Comparison of ENCODE assay signal across 18 cellular contexts in the genomic region with DNA sequence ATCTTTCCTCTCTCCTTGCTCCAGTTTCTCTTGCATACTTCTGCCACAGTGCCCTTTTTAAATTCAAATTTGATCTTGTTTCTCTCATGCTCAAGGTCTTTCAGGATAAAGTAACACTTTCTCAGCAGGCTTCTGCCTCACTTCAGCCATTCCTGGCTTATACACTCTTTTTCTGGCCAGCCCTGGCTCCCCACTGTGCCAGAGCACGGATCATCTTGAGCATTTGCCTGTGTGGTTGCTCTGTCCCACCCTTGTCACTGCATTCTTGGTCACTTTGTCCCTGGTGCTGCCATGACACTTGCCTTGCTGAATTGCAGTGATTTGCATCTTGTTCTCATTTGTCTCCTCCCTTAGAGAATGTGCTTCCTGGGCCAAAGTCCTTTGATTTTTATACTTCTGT.
DNase-seq lines count a peak whose midpoint lies in the region; ATAC-seq and TF ChIP-seq lines count a peak whose summit lies in the region.
"Had no signal": no experiment of that assay in that cellular context is flagged by ENCODE, and none has a peak within 500 bp of the region (broad histone marks: within the 10 kb centered on the region; RNA-seq: fewer than 3 reads in every experiment).

No MANE protein-coding gene starts in this region.

- no peaks in the 10 kb centered on the region for H3K9me2 ChIP-seq in GM23338 (ENCODE audit: insufficient read depth)

- H3K4me3 ChIP-seq in GM23338, result no peak overlapping the region
- H3K4me3 ChIP-seq in iPS-20b (ENCODE audit: low read length), result no peak overlapping the region
- H3K4me3 ChIP-seq in neuronal stem cell (ENCODE audit: low read length in 2 of 2), result no peak overlapping the region
- H3K4me3 ChIP-seq: BLaER1 treated with 17β-estradiol and CSF1 and Interleukin-3, amounts not matched to agents 10 nM and 100 nM; SJCRH30 had no signal

- H3K4me2 ChIP-seq in GM23338 (no peak overlapping the region), neuronal stem cell (ENCODE audit: insufficient read depth, low read length, poor library complexity, severe bottlenecking) (no peak overlapping the region)
- H3K4me2 ChIP-seq: BLaER1 treated with 17β-estradiol and CSF1 and Interleukin-3, amounts not matched to agents 10 nM and 100 nM had no signal

- no peak overlapping the region for H2BK15ac ChIP-seq in neuronal stem cell (ENCODE audit: low read length)

- no peaks in the 10 kb centered on the region for H3K79me1 ChIP-seq in neuronal stem cell (ENCODE audit: low read depth, low read length)

- no peak overlapping the region for H3K23ac ChIP-seq in neuronal stem cell (ENCODE audit: low read depth, low read length, poor library complexity)

- H3K18ac ChIP-seq in neuronal stem cell (ENCODE audit: low read length), result no peak overlapping the region

- H3K4me1 Mint-ChIP-seq in GM23338 (peaks cover 38% of the 10 kb centered on the region), WTC11 (peaks cover 48% of the 10 kb centered on the region)

- H3K27me3 Mint-ChIP-seq in GM23338 (ENCODE audit: insufficient read depth, low read depth, poor library complexity), result peaks cover 6% of the 10 kb centered on the region
- H3K27me3 Mint-ChIP-seq in WTC11 (ENCODE audit: low read depth), result no peaks in the 10 kb centered on the region

- H3K9me3 ChIP-seq in iPS-20b (ENCODE audit: insufficient read depth, low read depth, low read length) (no peaks in the 10 kb centered on the region), neuronal stem cell (replicated peaks in 1 of 2; ENCODE audit: control insufficient read depth in 2 of 2, insufficient read depth in 1 of 2, low read depth in 1 of 2, low read length in 2 of 2) (peaks cover 0 to 21% of the 10 kb centered on the region in 2 donors)
- H3K9me3 ChIP-seq: BLaER1 treated with 17β-estradiol and CSF1 and Interleukin-3, amounts not matched to agents 10 nM and 100 nM; SJCRH30 had no signal

- H3K27me3 ChIP-seq in GM23338 (ENCODE audit: insufficient read depth) (no peaks in the 10 kb centered on the region), iPS-20b (ENCODE audit: insufficient read depth, low read length) (no peaks in the 10 kb centered on the region), neuronal stem cell (ENCODE audit: control insufficient read depth in 3 of 3, insufficient read depth in 3 of 3, low read depth in 1 of 3, low read length in 3 of 3) (peaks cover 0 to 3% (median 0%) of the 10 kb centered on the region in 3 experiments)
- H3K27me3 ChIP-seq: BLaER1 treated with 17β-estradiol and CSF1 and Interleukin-3, amounts not matched to agents 10 nM and 100 nM; SJCRH30 had no signal

- ATAC-seq in GM23338 (peak; percentile 67), WTC11 (peak; percentile 84)
- ATAC-seq: CD8-positive, alpha-beta T cell; Panc1 had no signal

- no CpG with 5 or more reads among the region's 1 CpG for WGBS in neuronal stem cell (ENCODE audit: extremely low coverage in 2 of 2, insufficient read length in 2 of 2, insufficient replicate concordance in 1 of 2), 2 donors

- H3K4me1 ChIP-seq in GM23338 (ENCODE audit: insufficient read depth) (peaks cover 13% of the 10 kb centered on the region), iPS-20b (ENCODE audit: insufficient read depth, low read length) (peaks cover 20% of the 10 kb centered on the region; the same call in 1 of the 2 replicates), neuronal stem cell (ENCODE audit: control insufficient read depth in 2 of 2, insufficient read depth in 1 of 2, low read depth in 1 of 2, low read length in 2 of 2) (peaks cover 1 to 14% of the 10 kb centered on the region in 2 donors)
- H3K4me1 ChIP-seq: BLaER1 treated with 17β-estradiol and CSF1 and Interleukin-3, amounts not matched to agents 10 nM and 100 nM; SJCRH30 had no signal

- no peak overlapping the region for H4K91ac ChIP-seq in neuronal stem cell (ENCODE audit: low read depth, low read length, poor library complexity)

- H3K9me3 Mint-ChIP-seq in GM23338 (peaks cover 20% of the 10 kb centered on the region; the same call in 2 of the 3 replicates), WTC11 (peaks cover 27% of the 10 kb centered on the region)

- no peak overlapping the region for H2BK12ac ChIP-seq in neuronal stem cell (ENCODE audit: low read length)

- no peak overlapping the region for H2BK120ac ChIP-seq in neuronal stem cell (ENCODE audit: low read depth, low read length)

- H3K36me3 ChIP-seq in GM23338 (ENCODE audit: insufficient read depth) (0 out of 2 replicates have a peak, but pooled peaks cover 3% of the 10 kb centered on the region), iPS-20b (ENCODE audit: insufficient read depth, low read depth, low read length) (no peaks in the 10 kb centered on the region), neuronal stem cell (replicated peaks in 1 of 2; ENCODE audit: control insufficient read depth in 2 of 2, insufficient read depth in 2 of 2, low read length in 2 of 2) (no peaks in the 10 kb centered on the region)
- H3K36me3 ChIP-seq: BLaER1 treated with 17β-estradiol and CSF1 and Interleukin-3, amounts not matched to agents 10 nM and 100 nM; SJCRH30 had no signal

- no peak overlapping the region for H3K4me3 Mint-ChIP-seq in GM23338
- H3K4me3 Mint-ChIP-seq in WTC11, result peak overlapping the region; percentile 11; the same call in 1 of the 2 replicates
- H3K4me3 Mint-ChIP-seq: CD8-positive, alpha-beta T cell had no signal

- no peak overlapping the region for H2AK5ac ChIP-seq in neuronal stem cell (ENCODE audit: low read depth, low read length)

- H3K27ac Mint-ChIP-seq in GM23338 (peak overlapping the region; percentile 86), WTC11 (peak overlapping the region; percentile 83)
- H3K27ac Mint-ChIP-seq: CD8-positive, alpha-beta T cell had no signal

- no peaks in the 10 kb centered on the region for H4K20me1 ChIP-seq in GM23338 (replicated peaks; ENCODE audit: insufficient read depth)
- H4K20me1 ChIP-seq: BLaER1 treated with 17β-estradiol and CSF1 and Interleukin-3, amounts not matched to agents 10 nM and 100 nM had no signal

- POLR2A ChIA-PET in WTC11 (lab: Charles Lee), result no interaction called here

- CTCF ChIA-PET in WTC11 (lab: Charles Lee), result no interaction called here

- peak overlapping the region; percentile 70 for H3K27ac ChIP-seq in GM23338 (ENCODE audit: low read depth)
- peak overlapping the region; percentile 12 for H3K27ac ChIP-seq in iPS-20b (ENCODE audit: low read length)
- no peak overlapping the region for H3K27ac ChIP-seq in neuronal stem cell (replicated peaks; ENCODE audit: low read length)
- H3K27ac ChIP-seq: BLaER1 treated with 17β-estradiol and CSF1 and Interleukin-3, amounts not matched to agents 10 nM and 100 nM; SJCRH30 had no signal

- no peak overlapping the region for H2BK5ac ChIP-seq in neuronal stem cell (ENCODE audit: low read length)

- H3K79me2 ChIP-seq in GM23338 (replicated peaks; ENCODE audit: insufficient read depth), result no peaks in the 10 kb centered on the region

- DNase-seq in GM23338 (ENCODE audit: low spot score), result peak; percentile 46
- peak; percentile 30 for DNase-seq in WTC11 (ENCODE audit: low spot score)
- DNase-seq in neuronal stem cell (ENCODE audit: low spot score), result no peak
- DNase-seq in NCI-H2107 (lab: John Stamatoyannopoulos, UW), result no peak
- no peak for DNase-seq in NCI-H510A (lab: John Stamatoyannopoulos, UW)
- no peak for DNase-seq in mucosa of gallbladder (ENCODE audit: low spot score)
- DNase-seq: 8988T; CD8-positive, alpha-beta T cell; DND-41; GOT3; Kasumi-1; NCI-H187; NCI-H510A treated with DMSO at 0.1 percent for 48 hours; NCI-H748 treated with DMSO at 0.1 percent for 48 hours; SJCRH30 had no signal

- no peak for TF ChIP-seq CTCF in GM23338 (conservative IDR thresholded peaks at IDR 0.05; ENCODE audit: low read depth in 2 of 2)
- no peak for TF ChIP-seq CTCF in WTC11 (IDR thresholded peaks at IDR 0.05)

- H4K8ac ChIP-seq in neuronal stem cell (ENCODE audit: low read depth, low read length), result no peak overlapping the region

- H3K4ac ChIP-seq in neuronal stem cell (ENCODE audit: low read length), result no peak overlapping the region

- 0 out of 2 replicates have a peak, but pooled peaks cover 2% of the 10 kb centered on the region for H3F3A ChIP-seq in GM23338 (replicated peaks; ENCODE audit: low read depth)

- H2AFZ ChIP-seq in GM23338 (no peak overlapping the region), neuronal stem cell (ENCODE audit: low read length) (peak overlapping the region; percentile 57)

- H3K36me3 Mint-ChIP-seq in GM23338 (ENCODE audit: low read depth) (peaks cover 30% of the 10 kb centered on the region), WTC11 (peaks cover 20% of the 10 kb centered on the region)
- H3K36me3 Mint-ChIP-seq: CD8-positive, alpha-beta T cell had no signal

- H3K9ac ChIP-seq in iPS-20b (ENCODE audit: low read depth, low read length) (no peak overlapping the region), neuronal stem cell (ENCODE audit: low read depth, low read length, poor library complexity) (no peak overlapping the region)
- H3K9ac ChIP-seq: BLaER1 treated with 17β-estradiol and CSF1 and Interleukin-3, amounts not matched to agents 10 nM and 100 nM had no signal

- H3K14ac ChIP-seq in neuronal stem cell (ENCODE audit: low read length), result no peak overlapping the region

TF ChIP-seq in GM23338, 12 proteins besides CTCF, POLR2A, EP300 and RAD21 (continues in another document):
- no peak for TF ChIP-seq EZH2 (IDR thresholded peaks at IDR 0.05; ENCODE audit: low read depth, unreplicated experiment)
- peak; percentile 70; the same call in 1 of the 2 replicates for TF ChIP-seq ZNF114 (CRISPR knock-in tag; IDR thresholded peaks at IDR 0.05)

TF ChIP-seq in WTC11, 78 proteins besides CTCF, POLR2A, EP300 and RAD21 (continues in another document):
- no peak for TF ChIP-seq SMAD4 (CRISPR knock-in tag; IDR thresholded peaks at IDR 0.05)
- no peak for TF ChIP-seq NR1H2 (CRISPR knock-in tag; IDR thresholded peaks at IDR 0.05)
- no peak for TF ChIP-seq TCF7 (CRISPR knock-in tag; IDR thresholded peaks at IDR 0.05; ENCODE audit: low read depth)
- TF ChIP-seq NFATC4 (CRISPR knock-in tag; IDR thresholded peaks at IDR 0.05), result no peak
- TF ChIP-seq, protein P1, sequence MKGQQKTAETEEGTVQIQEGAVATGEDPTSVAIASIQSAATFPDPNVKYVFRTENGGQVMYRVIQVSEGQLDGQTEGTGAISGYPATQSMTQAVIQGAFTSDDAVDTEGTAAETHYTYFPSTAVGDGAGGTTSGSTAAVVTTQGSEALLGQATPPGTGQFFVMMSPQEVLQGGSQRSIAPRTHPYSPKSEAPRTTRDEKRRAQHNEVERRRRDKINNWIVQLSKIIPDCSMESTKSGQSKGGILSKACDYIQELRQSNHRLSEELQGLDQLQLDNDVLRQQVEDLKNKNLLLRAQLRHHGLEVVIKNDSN (CRISPR knock-in tag; IDR thresholded peaks at IDR 0.05), result no peak

Comparison
In these comparisons a context has a peak if more than half of its experiments do, and no peak if none do; other contexts are left out.
1. DNase-seq: peak in GM23338 (single experiment) and WTC11 (single experiment); none in neuronal stem cell (single experiment), NCI-H2107 (single experiment), NCI-H510A (single experiment) and mucosa of gallbladder (single experiment).